27 cellular contexts compared by ENCODE assay signal in genomic region chr12:100643246-100643645, GRCh38.
"Had no signal": no experiment of that assay in that cellular context is flagged by ENCODE, and none has a peak within 500 bp of the region (broad histone marks: within the 10 kb centered on the region; RNA-seq: fewer than 3 reads in every experiment).

No MANE protein-coding gene starts in this region.

- H3K27me3 ChIP-seq: breast epithelium, esophagus squamous epithelium, heart right ventricle, right atrium auricular region, tibial artery had no signal

- ATAC-seq: activated CD8-positive, alpha-beta T cell treated with anti-CD3 and anti-CD28 coated beads for 36 hours; activated naive CD8-positive, alpha-beta T cell treated with anti-CD3 and anti-CD28 coated beads, Interleukin-2, amount 50 U/mL, for 24 hours; activated T-cell treated with anti-CD3 and anti-CD28 coated beads, Interleukin-2, amount 50 U/mL, for 4 hours; activated T-helper 17 cell treated with anti-CD3 and anti-CD28 coated beads, Interleukin-2, amount 50 U/mL, for 72 hours; heart right ventricle; left lobe of liver; mucosa of descending colon; natural killer cell treated with Interleukin-12 subunit alpha and Interleukin-12 subunit beta and Interleukin-15 and Interleukin-18, amount 100 ng/mL, for 72 hours; stimulated activated memory B cell treated with anti-CD40 and anti-IgM and Interleukin-4, amounts not matched to agents 10 μg/mL and 1 μg/mL and 100 μg/mL, for 72 hours; stimulated activated naive CD8-positive, alpha-beta T cell treated with anti-CD3 and anti-CD28 coated beads, Interleukin-15, amount 100 ng/mL, for 72 hours had no signal

- DNase-seq: activated B cell treated with CpG ODN at 0.5 μM for 24 hours; activated CD4-positive, alpha-beta T cell treated with anti-CD3 and anti-CD28 coated beads, Interleukin-2, amount 50 U/mL, for 1 hour; activated CD8-positive, alpha-beta T cell treated with anti-CD3 and anti-CD28 coated beads for 36 hours; activated naive CD8-positive, alpha-beta T cell treated with anti-CD3 and anti-CD28 coated beads, Interleukin-2, amount 50 U/mL, for 24 hours; activated T-cell treated with anti-CD3 and anti-CD28 coated beads, Interleukin-2, amount 50 U/mL, for 4 hours; amygdala; central memory CD4-positive, alpha-beta T cell; dermis blood vessel endothelial cell; effector CD4-positive, alpha-beta T cell; esophagus squamous epithelium; foreskin melanocyte; heart right ventricle; kidney glomerular epithelial cell; mucosa of descending colon; stimulated activated CD4-positive, alpha-beta T cell treated with anti-CD3 and anti-CD28 coated beads, Interleukin-1b, Interleukin-23, amount 100 ng/mL, for 48 hours; stimulated activated CD4-positive, alpha-beta T cell treated with anti-CD3 and anti-CD28 coated beads, Interleukin-4, amount 100 ng/mL, for 4 hours; stimulated activated CD8-positive, alpha-beta memory T cell treated with anti-CD3 and anti-CD28 coated beads, Interleukin-4, amount 100 ng/mL, for 48 hours; stimulated activated naive CD8-positive, alpha-beta T cell treated with anti-CD3 and anti-CD28 coated beads, Interleukin-15, amount 100 ng/mL, for 72 hours; tibial artery had no signal

- H3K36me3 ChIP-seq: breast epithelium, esophagus squamous epithelium, heart right ventricle, right atrium auricular region, tibial artery had no signal

- H3K27ac ChIP-seq: breast epithelium, epithelial cell of prostate, esophagus squamous epithelium, heart right ventricle, right atrium auricular region, tibial artery had no signal

- H3K4me1 ChIP-seq: breast epithelium, esophagus squamous epithelium, heart right ventricle, right atrium auricular region, tibial artery had no signal

- H3K4me3 ChIP-seq: breast epithelium, esophagus squamous epithelium, heart right ventricle, mucosa of descending colon, right atrium auricular region, smooth muscle cell, tibial artery had no signal
